In the genomic region with DNA sequence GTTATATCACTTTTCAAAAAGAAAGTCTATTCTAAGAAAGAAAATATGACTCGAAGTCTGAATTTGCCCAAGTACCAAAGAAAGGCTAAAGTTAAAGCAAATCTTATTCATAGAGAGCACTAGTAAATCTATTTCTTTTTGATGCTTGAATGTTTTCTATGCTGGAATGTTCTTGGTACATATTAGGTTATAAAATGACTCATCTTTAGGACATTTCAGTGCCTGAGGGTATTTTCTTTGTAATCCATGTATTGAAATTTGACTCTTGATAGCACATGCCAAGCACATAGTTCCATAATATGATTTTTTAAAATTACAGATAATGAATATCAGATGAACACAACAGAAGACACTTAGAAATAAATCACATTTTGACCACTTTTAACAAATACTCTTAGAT, we compare ENCODE assay signal across 20 cellular contexts.
DNase-seq lines count a peak whose midpoint lies in the region; ATAC-seq and TF ChIP-seq lines count a peak whose summit lies in the region.
"Had no signal": no experiment of that assay in that cellular context is flagged by ENCODE, and none has a peak within 500 bp of the region (broad histone marks: within the 10 kb centered on the region; RNA-seq: fewer than 3 reads in every experiment).

No MANE protein-coding gene starts in this region.

- H3K4me3 Mint-ChIP-seq in effector memory CD8-positive, alpha-beta T cell, result no peak overlapping the region
- H3K4me3 Mint-ChIP-seq: activated naive CD8-positive, alpha-beta T cell treated with anti-CD3 and anti-CD28 coated beads, Interleukin-2, amount 10 ng/mL, durations not matched to agents 7 days and 5 days; activated T-helper 1 cell treated with anti-CD3 and anti-CD28 coated beads, Interleukin-12 subunit alpha, Interleukin-12 subunit beta, Interleukin-2, Interleukin-4 antibody, amounts not matched to agents 30 ng/mL and 10 ng/mL and 1 ng/mL, durations not matched to agents 14 hours and 24 hours and 36 hours; T-helper 1 cell treated with Interleukin-12 subunit alpha and Interleukin-12 subunit beta and Interleukin-4 antibody, amounts not matched to agents 30 μg/mL and 1 μg/mL, for 36 hours had no signal

- no peaks in the 10 kb centered on the region for H3K27me3 ChIP-seq in adipocyte (replicated peaks; ENCODE audit: control insufficient read depth, insufficient read depth, low read length)
- H3K27me3 ChIP-seq: suprapubic skin had no signal

- peaks cover 14% of the 10 kb centered on the region for H3K4me1 ChIP-seq in adipocyte (ENCODE audit: control insufficient read depth, insufficient read depth, low read length)
- H3K4me1 ChIP-seq: pancreas had no signal

- no peak for TF ChIP-seq CTCF in foreskin fibroblast (IDR thresholded peaks at IDR 0.05; ENCODE audit: low read depth, low read length)

- H3K27ac Mint-ChIP-seq in effector memory CD8-positive, alpha-beta T cell, result no peak overlapping the region
- H3K27ac Mint-ChIP-seq: activated naive CD8-positive, alpha-beta T cell treated with anti-CD3 and anti-CD28 coated beads, Interleukin-2, amount 10 ng/mL, durations not matched to agents 7 days and 5 days; activated T-helper 1 cell treated with anti-CD3 and anti-CD28 coated beads, Interleukin-12 subunit alpha, Interleukin-12 subunit beta, Interleukin-2, Interleukin-4 antibody, amounts not matched to agents 30 ng/mL and 10 ng/mL and 1 ng/mL, durations not matched to agents 14 hours and 24 hours and 36 hours; T-helper 1 cell treated with Interleukin-12 subunit alpha and Interleukin-12 subunit beta and Interleukin-4 antibody, amounts not matched to agents 30 μg/mL and 1 μg/mL, for 36 hours had no signal

- no peaks in the 10 kb centered on the region for H3K4me1 Mint-ChIP-seq in effector memory CD8-positive, alpha-beta T cell (ENCODE audit: low read depth in 2 of 2)
- H3K4me1 Mint-ChIP-seq: activated naive CD8-positive, alpha-beta T cell treated with anti-CD3 and anti-CD28 coated beads, Interleukin-2, amount 10 ng/mL, durations not matched to agents 7 days and 5 days had no signal

- peaks cover 20 to 34% of the 10 kb centered on the region in 2 donors for H3K9me3 Mint-ChIP-seq in effector memory CD8-positive, alpha-beta T cell

- H3K27me3 Mint-ChIP-seq in effector memory CD8-positive, alpha-beta T cell, result no peaks in the 10 kb centered on the region
- H3K27me3 Mint-ChIP-seq: activated naive CD8-positive, alpha-beta T cell treated with anti-CD3 and anti-CD28 coated beads, Interleukin-2, amount 10 ng/mL, durations not matched to agents 7 days and 5 days had no signal

- H3K36me3 ChIP-seq in adipocyte (ENCODE audit: control insufficient read depth, insufficient read depth, low read length, severe bottlenecking), result no peaks in the 10 kb centered on the region
- H3K36me3 ChIP-seq: pancreas, suprapubic skin had no signal

- DNase-seq in AG08395 (ENCODE audit: low spot score) (peak; percentile 12), HS-5 (ENCODE audit: low read depth) (peak; percentile 39), adipocyte (ENCODE audit: low read depth) (peak; percentile 98), foreskin fibroblast (peak; percentile 5 to 73)
- no peak for DNase-seq in effector memory CD8-positive, alpha-beta T cell
- DNase-seq: activated CD4-positive, CD25-positive, alpha-beta regulatory T cell; activated CD8-positive, alpha-beta memory T cell treated with anti-CD3 and anti-CD28 coated beads for 24 hours; activated naive CD8-positive, alpha-beta T cell treated with anti-CD3 and anti-CD28 coated beads, Interleukin-2, amount 10 ng/mL, durations not matched to agents 7 days and 5 days; H7; NCI-H1694 treated with DMSO at 0.1 percent for 48 hours; NCI-H226; pancreas; Right ventricle myocardium superior; stimulated activated CD4-positive, alpha-beta T cell treated with anti-CD3 and anti-CD28 coated beads, Interleukin-4, amount 100 ng/mL, for 1 hour had no signal

- H3K4me3 ChIP-seq in adipocyte (ENCODE audit: low read length), result peak overlapping the region; percentile 32
- no peak overlapping the region for H3K4me3 ChIP-seq in foreskin fibroblast (ENCODE audit: low read depth in 1 of 2, low read length in 2 of 2)
- H3K4me3 ChIP-seq: pancreas, suprapubic skin had no signal

- peaks cover 6% of the 10 kb centered on the region for H3K9me3 ChIP-seq in adipocyte (ENCODE audit: control insufficient read depth, low read length)
- H3K9me3 ChIP-seq: pancreas, suprapubic skin had no signal

- ATAC-seq in effector memory CD8-positive, alpha-beta T cell (replicated peaks), result no peak
- ATAC-seq in GM19397 (IDR thresholded peaks at IDR 0.05; ENCODE audit: unreplicated experiment) (no peak), GM21619 (IDR thresholded peaks at IDR 0.05; ENCODE audit: unreplicated experiment) (no peak), HG03460 (IDR thresholded peaks at IDR 0.05; ENCODE audit: unreplicated experiment) (no peak)
- ATAC-seq: pancreas had no signal

- no peaks in the 10 kb centered on the region for H3K36me3 Mint-ChIP-seq in effector memory CD8-positive, alpha-beta T cell (ENCODE audit: insufficient read depth)
- H3K36me3 Mint-ChIP-seq: activated naive CD8-positive, alpha-beta T cell treated with anti-CD3 and anti-CD28 coated beads, Interleukin-2, amount 10 ng/mL, durations not matched to agents 7 days and 5 days had no signal

- H3K9ac ChIP-seq in adipocyte (ENCODE audit: low read length), result no peak overlapping the region

Comparison
In these comparisons a context has a peak if more than half of its experiments do, and no peak if none do; other contexts are left out.
1. DNase-seq: peak in AG08395 (single experiment), HS-5 (single experiment), adipocyte (single experiment) and foreskin fibroblast (2 of 2); none in effector memory CD8-positive, alpha-beta T cell (0 of 3).